Comparison of ENCODE assay signal across 2 cellular contexts in the genomic region with DNA sequence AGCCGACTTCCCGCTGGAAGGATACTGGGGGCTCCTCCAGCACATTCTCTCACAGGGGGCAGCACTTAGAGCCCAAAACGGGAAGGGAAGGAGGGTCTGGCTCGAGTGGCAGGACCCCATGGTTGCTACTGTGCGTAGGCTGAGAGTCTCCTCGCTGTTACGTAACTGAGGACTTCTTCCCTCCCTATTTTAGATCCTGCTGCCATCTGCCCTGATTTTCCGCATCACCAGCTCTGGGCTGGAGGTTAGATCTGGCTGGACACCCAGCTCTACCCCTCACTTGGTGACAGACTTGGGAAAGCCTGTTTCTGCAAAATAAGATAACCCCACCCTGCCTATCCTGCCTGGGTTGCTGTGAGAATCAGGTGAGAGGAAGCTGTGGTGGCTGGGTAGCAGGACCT.
TF ChIP-seq lines count a peak whose summit lies in the region.

No MANE protein-coding gene starts in this region.

TF ChIP-seq in HepG2, 621 proteins besides CTCF, POLR2A, EP300 and RAD21 (continues in another document):
- TF ChIP-seq SNRNP70 (IDR thresholded peaks at IDR 0.05; ENCODE audit: low read depth, low read length): no peak
- no peak for TF ChIP-seq NONO (IDR thresholded peaks at IDR 0.05)
- 0 out of 2 replicates have a peak, but pooled peaks have one; percentile 23 for TF ChIP-seq NONO (CRISPR knock-in tag; conservative IDR thresholded peaks at IDR 0.05)
- TF ChIP-seq MIER3 (CRISPR knock-in tag; IDR thresholded peaks at IDR 0.05; ENCODE audit: borderline replicate concordance): no peak
- no peak for TF ChIP-seq DR1 (CRISPR knock-in tag; IDR thresholded peaks at IDR 0.05)
- no peak for TF ChIP-seq ZFP1 (CRISPR knock-in tag; IDR thresholded peaks at IDR 0.05)
- TF ChIP-seq, protein P1, sequence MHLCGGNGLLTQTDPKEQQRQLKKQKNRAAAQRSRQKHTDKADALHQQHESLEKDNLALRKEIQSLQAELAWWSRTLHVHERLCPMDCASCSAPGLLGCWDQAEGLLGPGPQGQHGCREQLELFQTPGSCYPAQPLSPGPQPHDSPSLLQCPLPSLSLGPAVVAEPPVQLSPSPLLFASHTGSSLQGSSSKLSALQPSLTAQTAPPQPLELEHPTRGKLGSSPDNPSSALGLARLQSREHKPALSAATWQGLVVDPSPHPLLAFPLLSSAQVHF (CRISPR knock-in tag; IDR thresholded peaks at IDR 0.05): 0 out of 2 replicates have a peak, but pooled peaks have one; percentile 49
- TF ChIP-seq, protein P2, sequence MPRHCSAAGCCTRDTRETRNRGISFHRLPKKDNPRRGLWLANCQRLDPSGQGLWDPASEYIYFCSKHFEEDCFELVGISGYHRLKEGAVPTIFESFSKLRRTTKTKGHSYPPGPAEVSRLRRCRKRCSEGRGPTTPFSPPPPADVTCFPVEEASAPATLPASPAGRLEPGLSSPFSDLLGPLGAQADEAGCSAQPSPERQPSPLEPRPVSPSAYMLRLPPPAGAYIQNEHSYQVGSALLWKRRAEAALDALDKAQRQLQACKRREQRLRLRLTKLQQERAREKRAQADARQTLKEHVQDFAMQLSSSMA (CRISPR knock-in tag; IDR thresholded peaks at IDR 0.05): no peak
- no peak for TF ChIP-seq ZNF672 (CRISPR knock-in tag; IDR thresholded peaks at IDR 0.05)
- TF ChIP-seq ZNF30 (CRISPR knock-in tag; IDR thresholded peaks at IDR 0.05): no peak
- TF ChIP-seq ZNF7 (CRISPR knock-in tag; IDR thresholded peaks at IDR 0.05): no peak
- TF ChIP-seq, protein P3, sequence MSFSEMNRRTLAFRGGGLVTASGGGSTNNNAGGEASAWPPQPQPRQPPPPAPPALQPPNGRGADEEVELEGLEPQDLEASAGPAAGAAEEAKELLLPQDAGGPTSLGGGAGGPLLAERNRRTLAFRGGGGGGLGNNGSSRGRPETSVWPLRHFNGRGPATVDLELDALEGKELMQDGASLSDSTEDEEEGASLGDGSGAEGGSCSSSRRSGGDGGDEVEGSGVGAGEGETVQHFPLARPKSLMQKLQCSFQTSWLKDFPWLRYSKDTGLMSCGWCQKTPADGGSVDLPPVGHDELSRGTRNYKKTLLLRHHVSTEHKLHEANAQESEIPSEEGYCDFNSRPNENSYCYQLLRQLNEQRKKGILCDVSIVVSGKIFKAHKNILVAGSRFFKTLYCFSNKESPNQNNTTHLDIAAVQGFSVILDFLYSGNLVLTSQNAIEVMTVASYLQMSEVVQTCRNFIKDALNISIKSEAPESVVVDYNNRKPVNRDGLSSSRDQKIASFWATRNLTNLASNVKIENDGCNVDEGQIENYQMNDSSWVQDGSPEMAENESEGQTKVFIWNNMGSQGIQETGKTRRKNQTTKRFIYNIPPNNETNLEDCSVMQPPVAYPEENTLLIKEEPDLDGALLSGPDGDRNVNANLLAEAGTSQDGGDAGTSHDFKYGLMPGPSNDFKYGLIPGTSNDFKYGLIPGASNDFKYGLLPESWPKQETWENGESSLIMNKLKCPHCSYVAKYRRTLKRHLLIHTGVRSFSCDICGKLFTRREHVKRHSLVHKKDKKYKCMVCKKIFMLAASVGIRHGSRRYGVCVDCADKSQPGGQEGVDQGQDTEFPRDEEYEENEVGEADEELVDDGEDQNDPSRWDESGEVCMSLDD (CRISPR knock-in tag; IDR thresholded peaks at IDR 0.05; ENCODE audit: borderline replicate concordance): no peak
- TF ChIP-seq ZFP36L2 (CRISPR knock-in tag; IDR thresholded peaks at IDR 0.05): no peak
- TF ChIP-seq ZNF674 (CRISPR knock-in tag; IDR thresholded peaks at IDR 0.05; ENCODE audit: low read depth): no peak
- no peak for TF ChIP-seq ETV6 (CRISPR knock-in tag; conservative IDR thresholded peaks at IDR 0.05)
- TF ChIP-seq ZBTB21 (CRISPR knock-in tag; IDR thresholded peaks at IDR 0.05): no peak
- TF ChIP-seq, protein P4, sequence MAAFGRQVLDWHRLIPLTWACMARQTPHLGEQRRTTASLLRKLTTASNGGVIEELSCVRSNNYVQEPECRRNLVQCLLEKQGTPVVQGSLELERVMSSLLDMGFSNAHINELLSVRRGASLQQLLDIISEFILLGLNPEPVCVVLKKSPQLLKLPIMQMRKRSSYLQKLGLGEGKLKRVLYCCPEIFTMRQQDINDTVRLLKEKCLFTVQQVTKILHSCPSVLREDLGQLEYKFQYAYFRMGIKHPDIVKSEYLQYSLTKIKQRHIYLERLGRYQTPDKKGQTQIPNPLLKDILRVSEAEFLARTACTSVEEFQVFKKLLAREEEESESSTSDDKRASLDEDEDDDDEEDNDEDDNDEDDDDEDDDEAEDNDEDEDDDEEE (CRISPR knock-in tag; IDR thresholded peaks at IDR 0.05): no peak
- no peak for TF ChIP-seq ZKSCAN1 (IDR thresholded peaks at IDR 0.05; ENCODE audit: low read length)
- TF ChIP-seq ZNF598 (CRISPR knock-in tag; IDR thresholded peaks at IDR 0.05; ENCODE audit: borderline replicate concordance): no peak
- no peak; the same call in 1 of the 2 replicates for TF ChIP-seq KDM2A (CRISPR knock-in tag; IDR thresholded peaks at IDR 0.05; ENCODE audit: borderline replicate concordance, low read depth)
- no peak for TF ChIP-seq RARG (CRISPR knock-in tag; IDR thresholded peaks at IDR 0.05; ENCODE audit: low read depth)
- TF ChIP-seq ZNF878 (CRISPR knock-in tag; IDR thresholded peaks at IDR 0.05): no peak
- TF ChIP-seq ZNF615 (CRISPR knock-in tag; IDR thresholded peaks at IDR 0.05; ENCODE audit: borderline replicate concordance): no peak
- TF ChIP-seq, protein P5, sequence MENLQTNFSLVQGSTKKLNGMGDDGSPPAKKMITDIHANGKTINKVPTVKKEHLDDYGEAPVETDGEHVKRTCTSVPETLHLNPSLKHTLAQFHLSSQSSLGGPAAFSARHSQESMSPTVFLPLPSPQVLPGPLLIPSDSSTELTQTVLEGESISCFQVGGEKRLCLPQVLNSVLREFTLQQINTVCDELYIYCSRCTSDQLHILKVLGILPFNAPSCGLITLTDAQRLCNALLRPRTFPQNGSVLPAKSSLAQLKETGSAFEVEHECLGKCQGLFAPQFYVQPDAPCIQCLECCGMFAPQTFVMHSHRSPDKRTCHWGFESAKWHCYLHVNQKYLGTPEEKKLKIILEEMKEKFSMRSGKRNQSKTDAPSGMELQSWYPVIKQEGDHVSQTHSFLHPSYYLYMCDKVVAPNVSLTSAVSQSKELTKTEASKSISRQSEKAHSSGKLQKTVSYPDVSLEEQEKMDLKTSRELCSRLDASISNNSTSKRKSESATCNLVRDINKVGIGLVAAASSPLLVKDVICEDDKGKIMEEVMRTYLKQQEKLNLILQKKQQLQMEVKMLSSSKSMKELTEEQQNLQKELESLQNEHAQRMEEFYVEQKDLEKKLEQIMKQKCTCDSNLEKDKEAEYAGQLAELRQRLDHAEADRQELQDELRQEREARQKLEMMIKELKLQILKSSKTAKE (CRISPR knock-in tag; IDR thresholded peaks at IDR 0.05; ENCODE audit: borderline replicate concordance): 0 out of 2 replicates have a peak, but pooled peaks have one; percentile 24
- no peak for TF ChIP-seq NR2F1 (CRISPR knock-in tag; IDR thresholded peaks at IDR 0.05)

TF ChIP-seq in SK-N-SH treated with all-trans-retinoic acid at 6 μM for 48 hours, 23 proteins besides CTCF, POLR2A, EP300 and RAD21:
- no peak for TF ChIP-seq CSDC2 (CRISPR knock-in tag; IDR thresholded peaks at IDR 0.05)
- TF ChIP-seq ARNTL (CRISPR knock-in tag; IDR thresholded peaks at IDR 0.05; ENCODE audit: borderline replicate concordance, low read depth): no peak
- TF ChIP-seq ISL1 (CRISPR knock-in tag; IDR thresholded peaks at IDR 0.05): no peak
- TF ChIP-seq, protein P6, sequence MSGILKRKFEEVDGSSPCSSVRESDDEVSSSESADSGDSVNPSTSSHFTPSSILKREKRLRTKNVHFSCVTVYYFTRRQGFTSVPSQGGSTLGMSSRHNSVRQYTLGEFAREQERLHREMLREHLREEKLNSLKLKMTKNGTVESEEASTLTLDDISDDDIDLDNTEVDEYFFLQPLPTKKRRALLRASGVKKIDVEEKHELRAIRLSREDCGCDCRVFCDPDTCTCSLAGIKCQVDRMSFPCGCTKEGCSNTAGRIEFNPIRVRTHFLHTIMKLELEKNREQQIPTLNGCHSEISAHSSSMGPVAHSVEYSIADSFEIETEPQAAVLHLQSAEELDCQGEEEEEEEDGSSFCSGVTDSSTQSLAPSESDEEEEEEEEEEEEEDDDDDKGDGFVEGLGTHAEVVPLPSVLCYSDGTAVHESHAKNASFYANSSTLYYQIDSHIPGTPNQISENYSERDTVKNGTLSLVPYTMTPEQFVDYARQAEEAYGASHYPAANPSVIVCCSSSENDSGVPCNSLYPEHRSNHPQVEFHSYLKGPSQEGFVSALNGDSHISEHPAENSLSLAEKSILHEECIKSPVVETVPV (CRISPR knock-in tag; IDR thresholded peaks at IDR 0.05): no peak
- TF ChIP-seq, protein P7, sequence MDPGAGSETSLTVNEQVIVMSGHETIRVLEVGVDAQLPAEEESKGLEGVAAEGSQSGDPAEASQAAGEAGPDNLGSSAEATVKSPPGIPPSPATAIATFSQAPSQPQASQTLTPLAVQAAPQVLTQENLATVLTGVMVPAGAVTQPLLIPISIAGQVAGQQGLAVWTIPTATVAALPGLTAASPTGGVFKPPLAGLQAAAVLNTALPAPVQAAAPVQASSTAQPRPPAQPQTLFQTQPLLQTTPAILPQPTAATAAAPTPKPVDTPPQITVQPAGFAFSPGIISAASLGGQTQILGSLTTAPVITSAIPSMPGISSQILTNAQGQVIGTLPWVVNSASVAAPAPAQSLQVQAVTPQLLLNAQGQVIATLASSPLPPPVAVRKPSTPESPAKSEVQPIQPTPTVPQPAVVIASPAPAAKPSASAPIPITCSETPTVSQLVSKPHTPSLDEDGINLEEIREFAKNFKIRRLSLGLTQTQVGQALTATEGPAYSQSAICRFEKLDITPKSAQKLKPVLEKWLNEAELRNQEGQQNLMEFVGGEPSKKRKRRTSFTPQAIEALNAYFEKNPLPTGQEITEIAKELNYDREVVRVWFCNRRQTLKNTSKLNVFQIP (CRISPR knock-in tag; IDR thresholded peaks at IDR 0.05; ENCODE audit: borderline replicate concordance, low read depth): no peak
- no peak for TF ChIP-seq SNAI2 (CRISPR knock-in tag; IDR thresholded peaks at IDR 0.05)
- TF ChIP-seq, protein P8, sequence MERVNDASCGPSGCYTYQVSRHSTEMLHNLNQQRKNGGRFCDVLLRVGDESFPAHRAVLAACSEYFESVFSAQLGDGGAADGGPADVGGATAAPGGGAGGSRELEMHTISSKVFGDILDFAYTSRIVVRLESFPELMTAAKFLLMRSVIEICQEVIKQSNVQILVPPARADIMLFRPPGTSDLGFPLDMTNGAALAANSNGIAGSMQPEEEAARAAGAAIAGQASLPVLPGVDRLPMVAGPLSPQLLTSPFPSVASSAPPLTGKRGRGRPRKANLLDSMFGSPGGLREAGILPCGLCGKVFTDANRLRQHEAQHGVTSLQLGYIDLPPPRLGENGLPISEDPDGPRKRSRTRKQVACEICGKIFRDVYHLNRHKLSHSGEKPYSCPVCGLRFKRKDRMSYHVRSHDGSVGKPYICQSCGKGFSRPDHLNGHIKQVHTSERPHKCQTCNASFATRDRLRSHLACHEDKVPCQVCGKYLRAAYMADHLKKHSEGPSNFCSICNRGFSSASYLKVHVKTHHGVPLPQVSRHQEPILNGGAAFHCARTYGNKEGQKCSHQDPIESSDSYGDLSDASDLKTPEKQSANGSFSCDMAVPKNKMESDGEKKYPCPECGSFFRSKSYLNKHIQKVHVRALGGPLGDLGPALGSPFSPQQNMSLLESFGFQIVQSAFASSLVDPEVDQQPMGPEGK (CRISPR knock-in tag; IDR thresholded peaks at IDR 0.05; ENCODE audit: borderline replicate concordance): no peak
- no peak for TF ChIP-seq ZFP3 (CRISPR knock-in tag; IDR thresholded peaks at IDR 0.05)
- TF ChIP-seq ZFP30 (CRISPR knock-in tag; IDR thresholded peaks at IDR 0.05): no peak
- TF ChIP-seq, protein P9, sequence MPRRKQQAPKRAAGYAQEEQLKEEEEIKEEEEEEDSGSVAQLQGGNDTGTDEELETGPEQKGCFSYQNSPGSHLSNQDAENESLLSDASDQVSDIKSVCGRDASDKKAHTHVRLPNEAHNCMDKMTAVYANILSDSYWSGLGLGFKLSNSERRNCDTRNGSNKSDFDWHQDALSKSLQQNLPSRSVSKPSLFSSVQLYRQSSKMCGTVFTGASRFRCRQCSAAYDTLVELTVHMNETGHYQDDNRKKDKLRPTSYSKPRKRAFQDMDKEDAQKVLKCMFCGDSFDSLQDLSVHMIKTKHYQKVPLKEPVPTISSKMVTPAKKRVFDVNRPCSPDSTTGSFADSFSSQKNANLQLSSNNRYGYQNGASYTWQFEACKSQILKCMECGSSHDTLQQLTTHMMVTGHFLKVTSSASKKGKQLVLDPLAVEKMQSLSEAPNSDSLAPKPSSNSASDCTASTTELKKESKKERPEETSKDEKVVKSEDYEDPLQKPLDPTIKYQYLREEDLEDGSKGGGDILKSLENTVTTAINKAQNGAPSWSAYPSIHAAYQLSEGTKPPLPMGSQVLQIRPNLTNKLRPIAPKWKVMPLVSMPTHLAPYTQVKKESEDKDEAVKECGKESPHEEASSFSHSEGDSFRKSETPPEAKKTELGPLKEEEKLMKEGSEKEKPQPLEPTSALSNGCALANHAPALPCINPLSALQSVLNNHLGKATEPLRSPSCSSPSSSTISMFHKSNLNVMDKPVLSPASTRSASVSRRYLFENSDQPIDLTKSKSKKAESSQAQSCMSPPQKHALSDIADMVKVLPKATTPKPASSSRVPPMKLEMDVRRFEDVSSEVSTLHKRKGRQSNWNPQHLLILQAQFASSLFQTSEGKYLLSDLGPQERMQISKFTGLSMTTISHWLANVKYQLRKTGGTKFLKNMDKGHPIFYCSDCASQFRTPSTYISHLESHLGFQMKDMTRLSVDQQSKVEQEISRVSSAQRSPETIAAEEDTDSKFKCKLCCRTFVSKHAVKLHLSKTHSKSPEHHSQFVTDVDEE (CRISPR knock-in tag; IDR thresholded peaks at IDR 0.05): no peak
- TF ChIP-seq BACH2 (CRISPR knock-in tag; IDR thresholded peaks at IDR 0.05; ENCODE audit: borderline replicate concordance): no peak
- no peak for TF ChIP-seq RARB (CRISPR knock-in tag; IDR thresholded peaks at IDR 0.05)
- no peak for TF ChIP-seq GLIS3 (CRISPR knock-in tag; IDR thresholded peaks at IDR 0.05)
- TF ChIP-seq ZNF70 (CRISPR knock-in tag; IDR thresholded peaks at IDR 0.05): no peak
